ENCODE assay signal across 8 cellular contexts in the genomic region with DNA sequence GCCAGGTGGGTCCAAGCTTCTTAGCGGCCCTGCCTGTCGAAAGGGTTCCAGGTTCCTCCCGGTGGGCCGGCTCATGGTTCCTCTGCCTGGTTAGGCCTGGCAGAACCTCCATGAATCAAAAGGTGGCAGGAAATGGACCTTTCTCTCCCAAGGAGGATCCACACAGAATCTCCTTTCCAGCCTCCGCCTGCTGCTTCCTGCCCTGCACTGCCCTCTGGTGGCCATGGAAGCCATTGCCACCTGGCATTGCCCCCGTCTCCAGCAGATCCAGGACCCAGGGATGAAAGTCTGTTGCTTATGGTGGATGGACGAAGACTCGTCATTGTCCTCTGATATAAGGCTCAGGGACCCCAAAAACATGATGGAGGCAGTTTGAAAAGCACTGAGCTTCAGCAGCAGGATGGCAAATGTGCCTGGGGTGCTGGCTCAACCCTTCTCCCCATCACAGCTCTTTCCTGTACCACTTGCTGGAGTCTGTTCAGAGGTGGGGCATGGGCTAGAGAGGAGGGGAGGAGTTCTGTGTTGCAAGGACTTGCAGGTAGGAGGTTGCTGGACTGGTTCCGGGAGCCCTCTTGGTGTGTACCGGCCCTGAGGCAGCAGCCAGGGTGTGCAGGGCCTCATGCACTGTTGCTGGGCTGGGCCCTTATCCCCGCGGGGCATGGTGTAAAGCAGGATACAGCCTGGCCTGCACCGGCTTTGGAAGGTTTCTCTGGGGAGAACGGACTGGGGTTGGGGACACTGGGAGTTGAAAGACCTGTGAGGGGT. TPM values are rescaled to one million over a fixed set of nuclear protein-coding genes. Genes with fewer than 3 reads are reported as not detected.
DNase-seq lines count a peak whose midpoint lies in the region; ATAC-seq and TF ChIP-seq lines count a peak whose summit lies in the region.

No MANE protein-coding gene starts in this region.

- WGBS in lung, 2 donors: 33 to 46% methylated on average over 14 of the region's 14 CpGs

- ATAC-seq in HG03039 (IDR thresholded peaks at IDR 0.05; ENCODE audit: unreplicated experiment) (peak; percentile 46), lung (ENCODE audit: insufficient read depth, low FRiP score) (peak; percentile 59), HG03342 (IDR thresholded peaks at IDR 0.05; ENCODE audit: unreplicated experiment) (no peak)

- peak; percentile 62 for TF ChIP-seq CTCF in GM12801 (IDR thresholded peaks at IDR 0.05; ENCODE audit: extremely low read depth, insufficient read length)
- peak; percentile 95 for TF ChIP-seq CTCF in lung (IDR thresholded peaks at IDR 0.05; ENCODE audit: control extremely low read depth, extremely low read depth)

- no peak overlapping the region for H3K27ac ChIP-seq in lung (ENCODE audit: low read depth in 1 of 2, low read length in 1 of 2)

- no peaks in the 10 kb centered on the region for H3K27me3 ChIP-seq in lung (ENCODE audit: control insufficient read depth, insufficient read depth)

- peak; percentile 51 for DNase-seq in NCI-H510A (lab: John Stamatoyannopoulos, UW)
- peak; percentile 82 to 83 for DNase-seq in activated CD4-positive, alpha-beta T cell treated with anti-CD3 and anti-CD28 coated beads, Interleukin-2, amount 50 U/mL, for 48 hours
- peak; percentile 61 for DNase-seq in dedifferentiated amniotic fluid mesenchymal stem cell (ENCODE audit: extremely low spot score)
- peak; percentile 76 for DNase-seq in lung (ENCODE audit: low spot score)
- DNase-seq in stimulated activated CD8-positive, alpha-beta memory T cell treated with anti-CD3 and anti-CD28 coated beads, Interleukin-15, amount 100 ng/mL, for 1 hour (ENCODE audit: low read depth): peak; percentile 60

- H3K36me3 ChIP-seq in lung (ENCODE audit: control insufficient read depth in 2 of 2, insufficient read depth in 2 of 2, low read length in 2 of 2): no peaks in the 10 kb centered on the region

- no peaks in the 10 kb centered on the region for H3K9me3 ChIP-seq in lung (ENCODE audit: control insufficient read depth in 2 of 2, insufficient read depth in 1 of 2, low read length in 1 of 2)

- no peak overlapping the region for H3K4me3 ChIP-seq in lung

- no peaks in the 10 kb centered on the region for H3K4me1 ChIP-seq in lung (ENCODE audit: control insufficient read depth in 2 of 2, insufficient read depth in 2 of 2, low read length in 2 of 2)

RNA-seq across cellular contexts. Expression of gene INMT, which starts 11.3 kb away (rescaled TPM):
- 100 to 1,000 TPM; 157 to 200 TPM for total RNA-seq in lung
- polyA plus RNA-seq in lung: 10 to 100 TPM; 88.7 to 97.2 TPM

RNA-seq across cellular contexts. Expression of gene MINDY4, which starts 30.6 kb away (rescaled TPM):
- 10 to 100 TPM; 13.3 to 24.1 TPM for total RNA-seq in lung
- polyA plus RNA-seq in lung: 1 to 10 TPM; 5.0 to 8.1 TPM

RNA-seq across cellular contexts. Expression of gene CRHR2, which starts 58.3 kb away (rescaled TPM):
- under 1 TPM in 1 of 2 donors, not detected in 1; 0.20 TPM for total RNA-seq in lung
- polyA plus RNA-seq in lung: under 1 TPM in 1 of 2 donors, not detected in 1; 0.02 TPM
